In the genomic region with DNA sequence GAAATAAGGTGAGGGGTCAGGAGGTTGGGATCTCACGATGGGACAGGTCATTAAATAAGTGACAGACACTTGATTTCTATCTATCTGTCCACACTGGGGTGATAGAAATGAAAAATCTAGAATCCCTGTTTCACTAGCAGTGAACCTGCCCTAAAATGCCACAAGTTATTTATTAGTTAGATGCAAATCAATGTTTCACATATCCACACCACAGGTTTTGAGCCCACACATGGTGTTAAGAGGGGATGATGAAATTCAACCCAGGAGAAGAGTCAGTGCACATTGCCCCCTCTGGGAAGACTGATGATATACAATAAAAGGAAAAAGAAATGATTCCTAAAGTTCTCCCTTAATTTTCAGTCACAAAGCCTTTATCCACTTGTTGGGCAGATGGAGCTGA, we compare ENCODE assay signal across 20 cellular contexts. TPM values are rescaled to one million over a fixed set of nuclear protein-coding genes. Genes with fewer than 3 reads are reported as not detected.
DNase-seq lines count a peak whose midpoint lies in the region; ATAC-seq and TF ChIP-seq lines count a peak whose summit lies in the region.
"Had no signal": no experiment of that assay in that cellular context is flagged by ENCODE, and none has a peak within 500 bp of the region (broad histone marks: within the 10 kb centered on the region; RNA-seq: fewer than 3 reads in every experiment).

No MANE protein-coding gene starts in this region.

- TF ChIP-seq CTCF in foreskin keratinocyte (conservative IDR thresholded peaks at IDR 0.05), result peak; percentile 7
- no peak for TF ChIP-seq CTCF in GM13976 (IDR thresholded peaks at IDR 0.05; ENCODE audit: borderline replicate concordance, control extremely low read depth, extremely low read depth, insufficient read depth, missing control alignments)

- H3K27ac ChIP-seq in foreskin keratinocyte, result no peak overlapping the region
- H3K27ac ChIP-seq: epithelial cell of prostate, gastroesophageal sphincter, SJCRH30, uterus had no signal

- DNase-seq in foreskin keratinocyte (no peak), GM13976 (ENCODE audit: low spot score) (no peak), GM19240 (ENCODE audit: insufficient read length, low spot score) (no peak), NCI-H1092 treated with DMSO at 0.1 percent for 48 hours (lab: John Stamatoyannopoulos, UW) (no peak)
- DNase-seq: activated naive CD8-positive, alpha-beta T cell treated with anti-CD3 and anti-CD28 coated beads, Interleukin-2, amount 50 U/mL, for 24 hours; Karpas-422; left cardiac atrium; NCI-H1105; NCI-H2171 treated with DMSO at 0.1 percent for 48 hours; NCI-H69; PC-3; SJCRH30; stimulated activated CD4-positive, alpha-beta T cell treated with anti-CD3 and anti-CD28 coated beads, Interleukin-4, amount 100 ng/mL, for 4 hours; T-helper 2 cell; uterus had no signal

- in situ Hi-C loops in GM13976 (cut with MboI; ENCODE audit: low sequenced_read_pairs, unreplicated experiment), result no loop called here

- ATAC-seq in GM19023 (IDR thresholded peaks at IDR 0.05; ENCODE audit: unreplicated experiment), result peak; percentile 49
- peak; percentile 50 for ATAC-seq in GM21786 (IDR thresholded peaks at IDR 0.05; ENCODE audit: unreplicated experiment)
- peak; percentile 51 for ATAC-seq in HG03342 (IDR thresholded peaks at IDR 0.05; ENCODE audit: unreplicated experiment)
- no peak for ATAC-seq in foreskin keratinocyte
- ATAC-seq: activated naive CD8-positive, alpha-beta T cell treated with anti-CD3 and anti-CD28 coated beads, Interleukin-2, amount 50 U/mL, for 24 hours; gastroesophageal sphincter; left cardiac atrium; PC-3 had no signal

- no peaks in the 10 kb centered on the region for H3K4me1 ChIP-seq in foreskin keratinocyte
- H3K4me1 ChIP-seq: gastroesophageal sphincter, SJCRH30, uterus had no signal

- H3K27me3 ChIP-seq in foreskin keratinocyte, result peaks cover 2% of the 10 kb centered on the region
- H3K27me3 ChIP-seq: SJCRH30, uterus had no signal

RNA-seq across cellular contexts. Expression of a gene that starts 10.1 kb away (rescaled TPM):
- total RNA-seq in foreskin keratinocyte, result 36.3 and 48.3 TPM in 2 replicates
- polyA plus RNA-seq in foreskin keratinocyte, result 48.7 and 64.2 TPM in 2 replicates
